Comparison of ENCODE assay signal across 6 cellular contexts in genomic region chr7:157509226-157509625, GRCh38.
"Had no signal": no experiment of that assay in that cellular context is flagged by ENCODE, and none has a peak within 500 bp of the region (broad histone marks: within the 10 kb centered on the region; RNA-seq: fewer than 3 reads in every experiment).

No MANE protein-coding gene starts in this region.

- DNase-seq: IMR-90, KBM-7, KG1 had no signal

- FAIRE-seq: HTR-8/SVneo had no signal

- H3K27ac ChIP-seq: HL-60, KMS-11 had no signal

- H3K4me2 ChIP-seq: KMS-11 had no signal

- H3K9ac ChIP-seq: KMS-11 had no signal
